In genomic region chr2:97113050-97113881, GRCh38 we compare ENCODE assay signal across 8 cellular contexts. TPM values are rescaled to one million over a fixed set of nuclear protein-coding genes. Genes with fewer than 3 reads are reported as not detected.
DNase-seq lines count a peak whose midpoint lies in the region; ATAC-seq and TF ChIP-seq lines count a peak whose summit lies in the region.
"Not testable (repeated sequence)": the region's sequence is repeated elsewhere in the genome, so short reads cannot be mapped to it uniquely, and the experiment has no call there.

Gene ANKRD36, plus strand, starts transcription at chr2:97113153. Its CDS starts 587 bp downstream, at chr2:97113740.

- peak within 1 kb of the TSS; percentile 83 for H3K27ac ChIP-seq in VCaP
- peak within 1 kb of the TSS; percentile 81 to 98 (median 90) for H3K27ac ChIP-seq in heart left ventricle

- DNase-seq in EL (peak; percentile 84), astrocyte of the spinal cord (ENCODE audit: low read depth, low spot score) (peak; percentile 84), heart left ventricle (peak; percentile 81 to 92 (median 84)), omental fat pad (ENCODE audit: low spot score) (peak; percentile 35)
- peak; percentile 75 for DNase-seq in stimulated activated naive B cell treated with anti-CD40 and anti-IgM and Interleukin-4, amounts not matched to agents 10 μg/mL and 1 μg/mL and 100 μg/mL, for 72 hours

- in situ Hi-C loops in astrocyte of the spinal cord (cut with HindIII; ENCODE audit: low sequenced_read_pairs): not testable (repeated sequence)

- not testable (repeated sequence) for H3K4me1 ChIP-seq in heart left ventricle

- not testable (repeated sequence) for H3K4me1 Mint-ChIP-seq in stimulated activated naive B cell treated with anti-CD40 and anti-IgM and Interleukin-4, amounts not matched to agents 10 μg/mL and 1 μg/mL and 100 μg/mL, for 72 hours

- H3K27me3 ChIP-seq in heart left ventricle: not testable (repeated sequence)

- TF ChIP-seq POLR2A in heart left ventricle (IDR thresholded peaks at IDR 0.05): peak in 1 of 2 donors; percentile 56

- not testable (repeated sequence) for H3K9me3 Mint-ChIP-seq in stimulated activated naive B cell treated with anti-CD40 and anti-IgM and Interleukin-4, amounts not matched to agents 10 μg/mL and 1 μg/mL and 100 μg/mL, for 72 hours

- not testable (repeated sequence) for H3K36me3 ChIP-seq in heart left ventricle

- intact Hi-C loops in heart left ventricle (cut with DNase I): loop anchor here in 3 of 10 donors (2.0 to 10.0 kb wide), 5 partner anchors 101 to 268 kb away; partner anchors contain the start of genes ANKRD23 (in 1 of the 3) and ANKRD39 (in 1 of the 3)

- WGBS in heart left ventricle, 4 donors: 0% methylated on average over 6 to 57 of the region's 74 CpGs

- ATAC-seq in GM21526 (IDR thresholded peaks at IDR 0.05; ENCODE audit: low FRiP score, unreplicated experiment): peak; percentile 89
- ATAC-seq in HG03575 (IDR thresholded peaks at IDR 0.05; ENCODE audit: extremely low read depth, insufficient number of reproducible peaks, low FRiP score, unreplicated experiment): peak; percentile 59
- ATAC-seq in heart left ventricle: peak; percentile 90 to 97 (median 95)
- ATAC-seq in omental fat pad (ENCODE audit: low FRiP score): peak; percentile 96
- peak; percentile 94 to 97 for ATAC-seq in stimulated activated naive B cell treated with anti-CD40 and anti-IgM and Interleukin-4, amounts not matched to agents 10 μg/mL and 1 μg/mL and 100 μg/mL, for 72 hours (replicated peaks)

- TF ChIP-seq CTCF in VCaP (conservative IDR thresholded peaks at IDR 0.05); omental fat pad (IDR thresholded peaks at IDR 0.05): not testable (repeated sequence)
- TF ChIP-seq CTCF in astrocyte of the spinal cord (IDR thresholded peaks at IDR 0.05; ENCODE audit: low read depth, low read length) (peak; percentile 59), heart left ventricle (IDR thresholded peaks at IDR 0.05) (peak; percentile 34 to 70 (median 54))

- H3K27ac Mint-ChIP-seq in stimulated activated naive B cell treated with anti-CD40 and anti-IgM and Interleukin-4, amounts not matched to agents 10 μg/mL and 1 μg/mL and 100 μg/mL, for 72 hours: peak within 1 kb of the TSS; percentile 94

- not testable (repeated sequence) for H3K27me3 Mint-ChIP-seq in stimulated activated naive B cell treated with anti-CD40 and anti-IgM and Interleukin-4, amounts not matched to agents 10 μg/mL and 1 μg/mL and 100 μg/mL, for 72 hours

- H3K4me3 Mint-ChIP-seq in stimulated activated naive B cell treated with anti-CD40 and anti-IgM and Interleukin-4, amounts not matched to agents 10 μg/mL and 1 μg/mL and 100 μg/mL, for 72 hours: peak within 1 kb of the TSS; percentile 94 to 98

- H3K9me3 ChIP-seq in heart left ventricle: not testable (repeated sequence)

- H3K36me3 Mint-ChIP-seq in stimulated activated naive B cell treated with anti-CD40 and anti-IgM and Interleukin-4, amounts not matched to agents 10 μg/mL and 1 μg/mL and 100 μg/mL, for 72 hours: not testable (repeated sequence)

- H3K4me3 ChIP-seq in astrocyte of the spinal cord (ENCODE audit: low read depth, low read length) (peak within 1 kb of the TSS; percentile 74), heart left ventricle (peak within 1 kb of the TSS; percentile 35 to 98 (median 80))

RNA-seq across cellular contexts. Expression of gene ANKRD36, which starts in this region (rescaled TPM):
- total RNA-seq in heart left ventricle (10 to 100 TPM in 2 of 9 donors, 1 to 10 TPM in 7; 2.3 to 10.6 (median 6.1) TPM), omental fat pad (10 to 100 TPM; 18.1 to 53.3 (median 21.9) TPM)
- polyA plus RNA-seq in heart left ventricle: 1 to 10 TPM; 1.1 to 4.1 TPM

Comparison
In these comparisons a context has a peak if more than half of its experiments do, and no peak if none do; other contexts are left out.
1. Peak in every context shown above with its lines: DNase-seq, ATAC-seq, H3K4me3 ChIP-seq and H3K27ac ChIP-seq.